Comparison of ENCODE assay signal across 27 cellular contexts in genomic region chr16:17793354-17793753, GRCh38.
"Had no signal": no experiment of that assay in that cellular context is flagged by ENCODE, and none has a peak within 500 bp of the region (broad histone marks: within the 10 kb centered on the region; RNA-seq: fewer than 3 reads in every experiment).

No MANE protein-coding gene starts in this region.

- H3K27ac ChIP-seq: stomach, suprapubic skin, testis, thoracic aorta, thyroid gland, tibial artery, tibial nerve, transverse colon, upper lobe of left lung, upper lobe of right lung, uterus, vagina had no signal

- FAIRE-seq: urothelium cell line had no signal

- H3K36me3 ChIP-seq: stomach, suprapubic skin, thoracic aorta, thyroid gland, tibial artery, tibial nerve, transverse colon, upper lobe of left lung, upper lobe of right lung, uterus, vagina had no signal

- H3K27me3 ChIP-seq: testis, thyroid gland, tibial artery, tibial nerve, transverse colon, upper lobe of left lung, upper lobe of right lung, uterus, vagina had no signal

- H3K4me3 ChIP-seq: stomach, suprapubic skin, testis, thoracic aorta, thyroid gland, tibial artery, tibial nerve, transverse colon, upper lobe of left lung, upper lobe of right lung, uterus, vagina had no signal

- H3K9me3 ChIP-seq: stomach, suprapubic skin, testis, thoracic aorta, thyroid gland, tibial artery, tibial nerve, transverse colon, upper lobe of left lung, upper lobe of right lung, uterus, vagina had no signal

- H3K4me1 ChIP-seq: stomach, suprapubic skin, testis, thyroid gland, tibial artery, tibial nerve, transverse colon, upper lobe of left lung, upper lobe of right lung, uterus, vagina had no signal

- DNase-seq: stimulated activated CD4-positive, alpha-beta T cell treated with anti-CD3 and anti-CD28 coated beads, Interleukin-2, amount 100 ng/mL, for 48 hours; stimulated activated CD4-positive, alpha-beta T cell treated with anti-CD3 and anti-CD28 coated beads, Interleukin-4, amount 100 ng/mL, for 1 hour; stimulated activated CD4-positive, alpha-beta T cell treated with anti-CD3 and anti-CD28 coated beads, Interleukin-4, amount 100 ng/mL, for 24 hours; stimulated activated CD4-positive, alpha-beta T cell treated with anti-CD3 and anti-CD28 coated beads, Interleukin-4, amount 100 ng/mL, for 4 hours; stimulated activated CD8-positive, alpha-beta memory T cell treated with anti-CD3 and anti-CD28 coated beads, Interleukin-4, amount 100 ng/mL, for 48 hours; stimulated activated naive B cell treated with anti-CD40 and anti-IgM and Interleukin-4, amounts not matched to agents 10 μg/mL and 1 μg/mL and 100 μg/mL, for 72 hours; stimulated activated naive CD4-positive, alpha-beta T cell; stimulated activated naive CD4-positive, alpha-beta T cell treated with Interleukin-2 at 50 U/mL for 16 hours; stimulated activated naive CD8-positive, alpha-beta T cell treated with anti-CD3 and anti-CD28 coated beads, Interleukin-15, amount 100 ng/mL, for 72 hours; stimulated activated naive CD8-positive, alpha-beta T cell treated with anti-CD3 and anti-CD28 coated beads, Interleukin-15, Interleukin-2, amounts not matched to agents 100 U/mL and 50 U/mL, for 24 hours; stomach; substantia nigra; testis; thyroid gland; tibial artery; transverse colon; trophoblast cell; upper lobe of left lung; upper lobe of right lung; uterus had no signal

- ATAC-seq: stimulated activated effector memory CD8-positive, alpha-beta T cell treated with anti-CD3 and anti-CD28 coated beads, Interleukin-12 subunit alpha, Interleukin-12 subunit beta, amount 100 ng/mL, for 72 hours; stimulated activated memory B cell treated with anti-CD40 and anti-IgM and Interleukin-4, amounts not matched to agents 10 μg/mL and 1 μg/mL and 100 μg/mL, for 72 hours; stimulated activated naive B cell treated with anti-CD40 and anti-IgM and Interleukin-4, amounts not matched to agents 10 μg/mL and 1 μg/mL and 100 μg/mL, for 72 hours; stimulated activated naive CD8-positive, alpha-beta T cell treated with anti-CD3 and anti-CD28 coated beads, Interleukin-15, amount 100 ng/mL, for 72 hours; stimulated activated naive CD8-positive, alpha-beta T cell treated with anti-CD3 and anti-CD28 coated beads, Interleukin-15, Interleukin-2, amounts not matched to agents 100 U/mL and 50 U/mL, for 24 hours; upper lobe of right lung had no signal
